8 cellular contexts compared by ENCODE assay signal in genomic region chr2:197309369-197310231, GRCh38. TPM values are rescaled to one million over a fixed set of nuclear protein-coding genes. Genes with fewer than 3 reads are reported as not detected.
DNase-seq lines count a peak whose midpoint lies in the region; ATAC-seq, FAIRE-seq and TF ChIP-seq lines count a peak whose summit lies in the region.

No MANE protein-coding gene starts in this region.

- intact Hi-C loops in Calu3 (cut with micrococcal nuclease; ENCODE audit: unreplicated experiment) (loop anchor here (2.0 to 5.0 kb wide), 3 partner anchors 67 to 119 kb away; no protein-coding TSS in a partner anchor), kidney (cut with DNase I) (loop anchor here (10.0 kb wide), 1 partner anchor 115 kb away; no protein-coding TSS in a partner anchor)

- POLR2A ChIA-PET in GM10248 (lab: Yijun Ruan, JAX): interaction anchor here (1.7 kb wide), 1 partner anchor 14 kb away, joined by 6 read pairs; no protein-coding TSS in a partner anchor

- peak overlapping the region; percentile 1 to 56 for H3K27ac ChIP-seq in kidney (ENCODE audit: low read depth in 2 of 2, low read length in 2 of 2)

- peak overlapping the region in 1 of 2 donors; percentile 80 for H3K9ac ChIP-seq in kidney (ENCODE audit: low read length in 2 of 2)

- H3K4me1 ChIP-seq in kidney (ENCODE audit: control insufficient read depth in 1 of 2, insufficient read depth in 1 of 2, low read depth in 1 of 2, low read length in 2 of 2): peaks cover 0 to 3% of the 10 kb centered on the region in 2 donors

- no peak for DNase-seq in Calu3
- peak; percentile 33 to 44 for DNase-seq in T47D (ENCODE audit: low read depth in 1 of 2, low spot score in 1 of 2)
- peak; percentile 83 for DNase-seq in kidney
- peak; percentile 59 for DNase-seq in stimulated activated CD4-positive, alpha-beta T cell treated with anti-CD3 and anti-CD28 coated beads, Interleukin-15, amount 100 ng/mL, for 24 hours
- no peak for DNase-seq in GM10248 (ENCODE audit: extremely low spot score)

- H3K4me3 Mint-ChIP-seq in Calu3 (ENCODE audit: low read depth, unreplicated experiment): peak overlapping the region; percentile 81

- H3K36me3 Mint-ChIP-seq in Calu3 (ENCODE audit: insufficient read depth, unreplicated experiment): peaks cover 17% of the 10 kb centered on the region

- in situ Hi-C loops in T47D (cut with HindIII; ENCODE audit: low pct_unique_long_range_greater_than_20kb, low sequenced_read_pairs): no loop called here

- H3K36me3 ChIP-seq in kidney (ENCODE audit: control insufficient read depth in 1 of 2, insufficient read depth in 2 of 2, low read length in 2 of 2): no peaks in the 10 kb centered on the region

- no peak for FAIRE-seq in kidney (lab: Jason Lieb, UNC)

- H3K27me3 Mint-ChIP-seq in Calu3 (ENCODE audit: unreplicated experiment): no peaks in the 10 kb centered on the region

- H3K4me3 ChIP-seq in kidney (ENCODE audit: low read length in 2 of 2): peak overlapping the region; percentile 70 to 87

- peak overlapping the region; percentile 44 for H3K27ac Mint-ChIP-seq in Calu3 (ENCODE audit: unreplicated experiment)

- H3K4me1 Mint-ChIP-seq in Calu3 (ENCODE audit: low read depth, unreplicated experiment): peaks cover 15% of the 10 kb centered on the region

- TF ChIP-seq CTCF in Calu3 (IDR thresholded peaks at IDR 0.05; ENCODE audit: unreplicated experiment) (no peak), kidney (IDR thresholded peaks at IDR 0.05; ENCODE audit: borderline replicate concordance, extremely low read depth, insufficient read depth) (no peak), GM10248 (IDR thresholded peaks at IDR 0.05; ENCODE audit: control extremely low read depth, extremely low read depth, low read depth, missing control alignments) (no peak)

- H3K9me3 ChIP-seq in kidney (ENCODE audit: control insufficient read depth in 1 of 2, low read length in 2 of 2): no peaks in the 10 kb centered on the region

- ATAC-seq in HG02981 (IDR thresholded peaks at IDR 0.05; ENCODE audit: unreplicated experiment): peak; percentile 4
- ATAC-seq in SK-N-SH treated with all-trans-retinoic acid at 6 μM for 48 hours: peak; percentile 29
- ATAC-seq in GM18520 (IDR thresholded peaks at IDR 0.05; ENCODE audit: unreplicated experiment): no peak

- CTCF ChIA-PET in Calu3 (lab: Charles Lee) (interaction anchor here (1.0 kb wide), 1 partner anchor 197 kb away, joined by 3 read pairs; no protein-coding TSS in a partner anchor), GM10248 (lab: Yijun Ruan, JAX) (interaction anchor here (0.7 to 6.1 kb wide), 16 partner anchors 10 to 196 kb away, joined by 3 to 32 read pairs (median 4); no protein-coding TSS in a partner anchor)

- BruUV-seq in Calu3 (replicated peaks; lab: Mats Ljungman, UMichigan): no TSS peak

- no peaks in the 10 kb centered on the region for H3K9me3 Mint-ChIP-seq in Calu3 (ENCODE audit: low read depth, unreplicated experiment)

TF ChIP-seq in SK-N-SH treated with all-trans-retinoic acid at 6 μM for 48 hours, 23 proteins besides CTCF, POLR2A, EP300 and RAD21:
- TF ChIP-seq, protein P1, sequence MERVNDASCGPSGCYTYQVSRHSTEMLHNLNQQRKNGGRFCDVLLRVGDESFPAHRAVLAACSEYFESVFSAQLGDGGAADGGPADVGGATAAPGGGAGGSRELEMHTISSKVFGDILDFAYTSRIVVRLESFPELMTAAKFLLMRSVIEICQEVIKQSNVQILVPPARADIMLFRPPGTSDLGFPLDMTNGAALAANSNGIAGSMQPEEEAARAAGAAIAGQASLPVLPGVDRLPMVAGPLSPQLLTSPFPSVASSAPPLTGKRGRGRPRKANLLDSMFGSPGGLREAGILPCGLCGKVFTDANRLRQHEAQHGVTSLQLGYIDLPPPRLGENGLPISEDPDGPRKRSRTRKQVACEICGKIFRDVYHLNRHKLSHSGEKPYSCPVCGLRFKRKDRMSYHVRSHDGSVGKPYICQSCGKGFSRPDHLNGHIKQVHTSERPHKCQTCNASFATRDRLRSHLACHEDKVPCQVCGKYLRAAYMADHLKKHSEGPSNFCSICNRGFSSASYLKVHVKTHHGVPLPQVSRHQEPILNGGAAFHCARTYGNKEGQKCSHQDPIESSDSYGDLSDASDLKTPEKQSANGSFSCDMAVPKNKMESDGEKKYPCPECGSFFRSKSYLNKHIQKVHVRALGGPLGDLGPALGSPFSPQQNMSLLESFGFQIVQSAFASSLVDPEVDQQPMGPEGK (CRISPR knock-in tag; IDR thresholded peaks at IDR 0.05; ENCODE audit: borderline replicate concordance): no peak
- TF ChIP-seq PPARA (CRISPR knock-in tag; IDR thresholded peaks at IDR 0.05; ENCODE audit: borderline replicate concordance) (no peak), ZFP30 (CRISPR knock-in tag; IDR thresholded peaks at IDR 0.05) (no peak), ZFP3 (CRISPR knock-in tag; IDR thresholded peaks at IDR 0.05) (no peak), TCF4 (CRISPR knock-in tag; IDR thresholded peaks at IDR 0.05; ENCODE audit: borderline replicate concordance) (no peak), OSR1 (CRISPR knock-in tag; IDR thresholded peaks at IDR 0.05) (no peak)

RNA-seq across cellular contexts. Expression of gene ANKRD44, which starts 1.0 kb away (rescaled TPM):
- 7.1 and 10.0 TPM in 2 replicates for total RNA-seq in Calu3 (2022)
- 39.2 TPM for total RNA-seq in kidney
- 2.2 TPM for polyA plus RNA-seq in kidney (ENCODE audit: insufficient read depth, low read depth, low replicate concordance)

Comparison
In these comparisons a context has a peak if more than half of its experiments do, and no peak if none do; other contexts are left out.
1. DNase-seq: peak in T47D (2 of 2), kidney (single experiment) and stimulated activated CD4-positive, alpha-beta T cell treated with anti-CD3 and anti-CD28 coated beads, Interleukin-15, amount 100 ng/mL, for 24 hours (single experiment); none in Calu3 (single experiment) and GM10248 (single experiment).